15 cellular contexts compared by ENCODE assay signal in genomic region chr7:94022550-94022949, GRCh38. TPM values are rescaled to one million over a fixed set of nuclear protein-coding genes. Genes with fewer than 3 reads are reported as not detected.
A peak's percentile ranks its signal among the peaks of the same experiment; 100 is the strongest.
DNase-seq lines count a peak whose midpoint lies in the region; ATAC-seq and TF ChIP-seq lines count a peak whose summit lies in the region.
"Had no signal": no experiment of that assay in that cellular context is flagged by ENCODE, and none has a peak within 500 bp of the region (broad histone marks: within the 10 kb centered on the region; RNA-seq: fewer than 3 reads in every experiment).

No MANE protein-coding gene starts in this region.

- H3K4me3 Mint-ChIP-seq in activated T-cell treated with anti-CD3 and anti-CD28 coated beads, Interleukin-2, amount 50 U/mL, for 24 hours, result peak overlapping the region; percentile 49
- peak overlapping the region in 1 of 2 donors; percentile 2 for H3K4me3 Mint-ChIP-seq in stimulated activated naive B cell treated with anti-CD40 and anti-IgM and Interleukin-4, amounts not matched to agents 10 μg/mL and 1 μg/mL and 100 μg/mL, for 72 hours

- no peak overlapping the region for H3K4me3 ChIP-seq in NB4 (ENCODE audit: low read depth, low read length)
- H3K4me3 ChIP-seq: esophagus squamous epithelium, upper lobe of right lung had no signal

- no peaks in the 10 kb centered on the region for H3K36me3 Mint-ChIP-seq in activated T-cell treated with anti-CD3 and anti-CD28 coated beads, Interleukin-2, amount 50 U/mL, for 24 hours (ENCODE audit: low read depth)
- peaks cover 5 to 11% of the 10 kb centered on the region in 2 donors for H3K36me3 Mint-ChIP-seq in stimulated activated naive B cell treated with anti-CD40 and anti-IgM and Interleukin-4, amounts not matched to agents 10 μg/mL and 1 μg/mL and 100 μg/mL, for 72 hours

- no peak for DNase-seq in activated T-cell treated with anti-CD3 and anti-CD28 coated beads, Interleukin-2, amount 50 U/mL, for 24 hours
- DNase-seq in activated T-cell treated with anti-CD3 and anti-CD28 coated beads, Interleukin-2, amount 50 U/mL, for 1 hour, result no peak
- DNase-seq in NB4 (ENCODE audit: low read depth) (peak; percentile 23), dermis blood vessel endothelial cell (peak; percentile 13), activated gamma-delta T cell (lab: John Stamatoyannopoulos, UW) (no peak), NCI-H146 treated with DMSO at 0.1 percent for 48 hours (lab: John Stamatoyannopoulos, UW; ENCODE audit: unreplicated experiment) (no peak)
- peak; percentile 53 for DNase-seq in stimulated activated naive B cell treated with anti-CD40 and anti-IgM and Interleukin-4, amounts not matched to agents 10 μg/mL and 1 μg/mL and 100 μg/mL, for 72 hours
- DNase-seq: DMS53, esophagus squamous epithelium, H7, mesendoderm, posterior cingulate gyrus, upper lobe of right lung had no signal

- TF ChIP-seq CTCF in NB4 (IDR thresholded peaks at IDR 0.05; ENCODE audit: low read depth, low read length), result no peak

- peak overlapping the region; percentile 81 for H3K27ac Mint-ChIP-seq in activated T-cell treated with anti-CD3 and anti-CD28 coated beads, Interleukin-2, amount 50 U/mL, for 24 hours
- peak overlapping the region; percentile 81 for H3K27ac Mint-ChIP-seq in stimulated activated naive B cell treated with anti-CD40 and anti-IgM and Interleukin-4, amounts not matched to agents 10 μg/mL and 1 μg/mL and 100 μg/mL, for 72 hours

- H3K4me1 Mint-ChIP-seq in activated T-cell treated with anti-CD3 and anti-CD28 coated beads, Interleukin-2, amount 50 U/mL, for 24 hours (ENCODE audit: low read depth), result peaks cover 14% of the 10 kb centered on the region
- H3K4me1 Mint-ChIP-seq in stimulated activated naive B cell treated with anti-CD40 and anti-IgM and Interleukin-4, amounts not matched to agents 10 μg/mL and 1 μg/mL and 100 μg/mL, for 72 hours, result peaks cover 7 to 11% of the 10 kb centered on the region in 2 donors

- ATAC-seq in stimulated activated naive B cell treated with anti-CD40 and anti-IgM and Interleukin-4, amounts not matched to agents 10 μg/mL and 1 μg/mL and 100 μg/mL, for 72 hours (replicated peaks), result peak; percentile 89 to 99
- no peak for ATAC-seq in GM21360 (IDR thresholded peaks at IDR 0.05; ENCODE audit: unreplicated experiment)
- ATAC-seq: Panc1, upper lobe of right lung had no signal

- no peak for TF ChIP-seq POLR2A in NB4 (IDR thresholded peaks at IDR 0.05; ENCODE audit: extremely low read depth, insufficient read length)

- peaks cover 40% of the 10 kb centered on the region for H3K27me3 Mint-ChIP-seq in activated T-cell treated with anti-CD3 and anti-CD28 coated beads, Interleukin-2, amount 50 U/mL, for 24 hours
- H3K27me3 Mint-ChIP-seq in stimulated activated naive B cell treated with anti-CD40 and anti-IgM and Interleukin-4, amounts not matched to agents 10 μg/mL and 1 μg/mL and 100 μg/mL, for 72 hours, result no peaks in the 10 kb centered on the region

- peaks cover 2% of the 10 kb centered on the region for H3K9me3 Mint-ChIP-seq in activated T-cell treated with anti-CD3 and anti-CD28 coated beads, Interleukin-2, amount 50 U/mL, for 24 hours
- peaks cover 0 to 4% of the 10 kb centered on the region in 2 donors for H3K9me3 Mint-ChIP-seq in stimulated activated naive B cell treated with anti-CD40 and anti-IgM and Interleukin-4, amounts not matched to agents 10 μg/mL and 1 μg/mL and 100 μg/mL, for 72 hours

RNA-seq across cellular contexts. Expression of gene BET1, which starts 18.4 kb away (rescaled TPM):
- 38.6 and 64.3 TPM in 2 replicates for total RNA-seq in dermis blood vessel endothelial cell

Comparison
In these comparisons a context has a peak if more than half of its experiments do, and no peak if none do; other contexts are left out.
1. DNase-seq: peak in NB4 (single experiment), dermis blood vessel endothelial cell (single experiment) and stimulated activated naive B cell treated with anti-CD40 and anti-IgM and Interleukin-4, amounts not matched to agents 10 μg/mL and 1 μg/mL and 100 μg/mL, for 72 hours (single experiment); none in activated T-cell treated with anti-CD3 and anti-CD28 coated beads, Interleukin-2, amount 50 U/mL, for 24 hours (single experiment), activated T-cell treated with anti-CD3 and anti-CD28 coated beads, Interleukin-2, amount 50 U/mL, for 1 hour (single experiment), activated gamma-delta T cell (single experiment) and NCI-H146 treated with DMSO at 0.1 percent for 48 hours (single experiment).